1 cellular context compared by ENCODE assay signal in genomic region chr19:42286349-42287016, GRCh38.
TF ChIP-seq lines count a peak whose summit lies in the region.

No MANE protein-coding gene starts in this region.

TF ChIP-seq in GM23338, 12 proteins besides CTCF, POLR2A, EP300 and RAD21 (continued from another document):
- TF ChIP-seq, protein P1, sequence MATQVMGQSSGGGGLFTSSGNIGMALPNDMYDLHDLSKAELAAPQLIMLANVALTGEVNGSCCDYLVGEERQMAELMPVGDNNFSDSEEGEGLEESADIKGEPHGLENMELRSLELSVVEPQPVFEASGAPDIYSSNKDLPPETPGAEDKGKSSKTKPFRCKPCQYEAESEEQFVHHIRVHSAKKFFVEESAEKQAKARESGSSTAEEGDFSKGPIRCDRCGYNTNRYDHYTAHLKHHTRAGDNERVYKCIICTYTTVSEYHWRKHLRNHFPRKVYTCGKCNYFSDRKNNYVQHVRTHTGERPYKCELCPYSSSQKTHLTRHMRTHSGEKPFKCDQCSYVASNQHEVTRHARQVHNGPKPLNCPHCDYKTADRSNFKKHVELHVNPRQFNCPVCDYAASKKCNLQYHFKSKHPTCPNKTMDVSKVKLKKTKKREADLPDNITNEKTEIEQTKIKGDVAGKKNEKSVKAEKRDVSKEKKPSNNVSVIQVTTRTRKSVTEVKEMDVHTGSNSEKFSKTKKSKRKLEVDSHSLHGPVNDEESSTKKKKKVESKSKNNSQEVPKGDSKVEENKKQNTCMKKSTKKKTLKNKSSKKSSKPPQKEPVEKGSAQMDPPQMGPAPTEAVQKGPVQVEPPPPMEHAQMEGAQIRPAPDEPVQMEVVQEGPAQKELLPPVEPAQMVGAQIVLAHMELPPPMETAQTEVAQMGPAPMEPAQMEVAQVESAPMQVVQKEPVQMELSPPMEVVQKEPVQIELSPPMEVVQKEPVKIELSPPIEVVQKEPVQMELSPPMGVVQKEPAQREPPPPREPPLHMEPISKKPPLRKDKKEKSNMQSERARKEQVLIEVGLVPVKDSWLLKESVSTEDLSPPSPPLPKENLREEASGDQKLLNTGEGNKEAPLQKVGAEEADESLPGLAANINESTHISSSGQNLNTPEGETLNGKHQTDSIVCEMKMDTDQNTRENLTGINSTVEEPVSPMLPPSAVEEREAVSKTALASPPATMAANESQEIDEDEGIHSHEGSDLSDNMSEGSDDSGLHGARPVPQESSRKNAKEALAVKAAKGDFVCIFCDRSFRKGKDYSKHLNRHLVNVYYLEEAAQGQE (IDR thresholded peaks at IDR 0.05; ENCODE audit: unreplicated experiment) = no peak
- TF ChIP-seq STAT1 (IDR thresholded peaks at IDR 0.05; ENCODE audit: unreplicated experiment) = no peak
